9 cellular contexts compared by ENCODE assay signal in the genomic region with DNA sequence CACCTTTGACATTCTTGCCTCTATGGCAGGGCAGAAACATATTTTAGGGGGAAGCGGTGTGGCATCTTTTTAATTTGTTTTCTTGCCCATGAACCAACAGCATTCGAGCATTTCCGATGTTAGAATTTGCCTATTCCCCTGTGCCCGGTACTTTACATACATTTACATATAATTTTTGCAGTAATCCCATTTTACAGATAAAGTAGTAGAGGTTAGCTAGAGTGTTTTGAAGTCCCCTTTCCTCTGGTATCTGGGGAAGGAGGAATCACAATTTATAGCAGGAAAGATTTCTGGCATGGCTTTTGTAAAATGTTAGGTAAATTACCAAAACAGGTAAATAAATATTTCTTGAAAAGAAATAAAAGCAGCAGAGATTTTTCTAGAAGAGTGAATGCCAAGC. TPM values are rescaled to one million over a fixed set of nuclear protein-coding genes. Genes with fewer than 3 reads are reported as not detected.
DNase-seq lines count a peak whose midpoint lies in the region; ATAC-seq, FAIRE-seq and TF ChIP-seq lines count a peak whose summit lies in the region.
"Had no signal": no experiment of that assay in that cellular context is flagged by ENCODE, and none has a peak within 500 bp of the region (broad histone marks: within the 10 kb centered on the region; RNA-seq: fewer than 3 reads in every experiment).

No MANE protein-coding gene starts in this region.

- H3K9me3 Mint-ChIP-seq in GM23338, result no peaks in the 10 kb centered on the region
- H3K9me3 Mint-ChIP-seq in stimulated activated naive B cell treated with anti-CD40 and anti-IgM and Interleukin-4, amounts not matched to agents 10 μg/mL and 1 μg/mL and 100 μg/mL, for 72 hours, result no peaks in the 10 kb centered on the region

- H3K4me3 ChIP-seq in GM23338 (peak overlapping the region; percentile 75; the same call in 1 of the 2 replicates), gastroesophageal sphincter (peak overlapping the region in 1 of 2 donors; percentile 98)

- no peaks in the 10 kb centered on the region for H3K9me2 ChIP-seq in GM23338 (ENCODE audit: insufficient read depth)

- no peak for FAIRE-seq in GM12892 (lab: Jason Lieb, UNC)

- no peak overlapping the region for H3K27ac ChIP-seq in GM23338 (ENCODE audit: low read depth)
- H3K27ac ChIP-seq in VCaP, result peak overlapping the region; percentile 94
- H3K27ac ChIP-seq in gastroesophageal sphincter, result peak overlapping the region in 3 of 4 donors; percentile 94 to 100 (median 99)

- H3K4me1 ChIP-seq in GM23338 (ENCODE audit: insufficient read depth) (peaks cover 13% of the 10 kb centered on the region), gastroesophageal sphincter (peaks cover 2 to 42% (median 10%) of the 10 kb centered on the region in 3 donors)
- H3K4me1 ChIP-seq: parathyroid adenoma had no signal

- H3K36me3 ChIP-seq in GM23338 (ENCODE audit: insufficient read depth) (no peaks in the 10 kb centered on the region), gastroesophageal sphincter (peaks cover 0 to 14% of the 10 kb centered on the region in 2 donors)

- no peak overlapping the region for H2AFZ ChIP-seq in GM23338

- no peak for TF ChIP-seq EP300 in gastroesophageal sphincter (IDR thresholded peaks at IDR 0.05)

- ATAC-seq in GM23338 (no peak), gastroesophageal sphincter (no peak), GM18858 (IDR thresholded peaks at IDR 0.05; ENCODE audit: unreplicated experiment) (no peak), HG03342 (IDR thresholded peaks at IDR 0.05; ENCODE audit: unreplicated experiment) (no peak)
- ATAC-seq in stimulated activated naive B cell treated with anti-CD40 and anti-IgM and Interleukin-4, amounts not matched to agents 10 μg/mL and 1 μg/mL and 100 μg/mL, for 72 hours (replicated peaks), result no peak

- no peak for DNase-seq in GM23338 (ENCODE audit: low spot score)
- DNase-seq in stimulated activated naive B cell treated with anti-CD40 and anti-IgM and Interleukin-4, amounts not matched to agents 10 μg/mL and 1 μg/mL and 100 μg/mL, for 72 hours, result no peak
- DNase-seq in activated gamma-delta T cell (lab: John Stamatoyannopoulos, UW), result no peak
- no peak for DNase-seq in GM12892 (ENCODE audit: insufficient read length)

- peaks cover 20% of the 10 kb centered on the region for H3K79me2 ChIP-seq in GM23338 (replicated peaks; ENCODE audit: insufficient read depth)
- H3K79me2 ChIP-seq: parathyroid adenoma had no signal

- H3K27me3 ChIP-seq in GM23338 (ENCODE audit: insufficient read depth) (no peaks in the 10 kb centered on the region), gastroesophageal sphincter (no peaks in the 10 kb centered on the region)

- H3K27ac Mint-ChIP-seq in GM23338, result no peak overlapping the region
- H3K27ac Mint-ChIP-seq in stimulated activated naive B cell treated with anti-CD40 and anti-IgM and Interleukin-4, amounts not matched to agents 10 μg/mL and 1 μg/mL and 100 μg/mL, for 72 hours, result peak overlapping the region; percentile 99

- H3K36me3 Mint-ChIP-seq in GM23338 (ENCODE audit: low read depth), result no peaks in the 10 kb centered on the region
- peaks cover 7 to 10% of the 10 kb centered on the region in 2 donors for H3K36me3 Mint-ChIP-seq in stimulated activated naive B cell treated with anti-CD40 and anti-IgM and Interleukin-4, amounts not matched to agents 10 μg/mL and 1 μg/mL and 100 μg/mL, for 72 hours

- H3K27me3 Mint-ChIP-seq in GM23338 (ENCODE audit: insufficient read depth, low read depth, poor library complexity), result peaks cover 4% of the 10 kb centered on the region
- H3K27me3 Mint-ChIP-seq in stimulated activated naive B cell treated with anti-CD40 and anti-IgM and Interleukin-4, amounts not matched to agents 10 μg/mL and 1 μg/mL and 100 μg/mL, for 72 hours, result no peaks in the 10 kb centered on the region

- peaks cover 8% of the 10 kb centered on the region; the same call in 1 of the 2 replicates for H3F3A ChIP-seq in GM23338 (replicated peaks; ENCODE audit: low read depth)

- TF ChIP-seq CTCF in GM23338 (conservative IDR thresholded peaks at IDR 0.05; ENCODE audit: low read depth in 2 of 2) (no peak), VCaP (conservative IDR thresholded peaks at IDR 0.05) (no peak), gastroesophageal sphincter (IDR thresholded peaks at IDR 0.05) (no peak)

- WGBS in gastroesophageal sphincter (ENCODE audit: low coverage in 1 of 2), 2 donors, result 89 to 93% methylated on average over 3 to 4 of the region's 4 CpGs

- H3K9me3 ChIP-seq in gastroesophageal sphincter, result no peaks in the 10 kb centered on the region

- H3K4me1 Mint-ChIP-seq in GM23338, result peaks cover 24% of the 10 kb centered on the region
- peaks cover 14 to 24% of the 10 kb centered on the region in 2 donors for H3K4me1 Mint-ChIP-seq in stimulated activated naive B cell treated with anti-CD40 and anti-IgM and Interleukin-4, amounts not matched to agents 10 μg/mL and 1 μg/mL and 100 μg/mL, for 72 hours

- peak overlapping the region; percentile 100; the same call in 1 of the 2 replicates for H3K4me2 ChIP-seq in GM23338

- H3K4me3 Mint-ChIP-seq in GM23338, result peak overlapping the region; percentile 95
- peak overlapping the region; percentile 93 to 95 for H3K4me3 Mint-ChIP-seq in stimulated activated naive B cell treated with anti-CD40 and anti-IgM and Interleukin-4, amounts not matched to agents 10 μg/mL and 1 μg/mL and 100 μg/mL, for 72 hours

- no peaks in the 10 kb centered on the region for H4K20me1 ChIP-seq in GM23338 (replicated peaks; ENCODE audit: insufficient read depth)

- TF ChIP-seq POLR2A in gastroesophageal sphincter (IDR thresholded peaks at IDR 0.05) (no peak), GM12892 (IDR thresholded peaks at IDR 0.05; ENCODE audit: low read depth, low read length) (no peak)

TF ChIP-seq in GM23338, 12 proteins besides CTCF, POLR2A, EP300 and RAD21 (continues in another document):
- TF ChIP-seq NANOG (IDR thresholded peaks at IDR 0.05; ENCODE audit: borderline replicate concordance), result no peak
- TF ChIP-seq EZH2phosphoT487 (IDR thresholded peaks at IDR 0.05; ENCODE audit: unreplicated experiment), result no peak
- TF ChIP-seq, protein P1, sequence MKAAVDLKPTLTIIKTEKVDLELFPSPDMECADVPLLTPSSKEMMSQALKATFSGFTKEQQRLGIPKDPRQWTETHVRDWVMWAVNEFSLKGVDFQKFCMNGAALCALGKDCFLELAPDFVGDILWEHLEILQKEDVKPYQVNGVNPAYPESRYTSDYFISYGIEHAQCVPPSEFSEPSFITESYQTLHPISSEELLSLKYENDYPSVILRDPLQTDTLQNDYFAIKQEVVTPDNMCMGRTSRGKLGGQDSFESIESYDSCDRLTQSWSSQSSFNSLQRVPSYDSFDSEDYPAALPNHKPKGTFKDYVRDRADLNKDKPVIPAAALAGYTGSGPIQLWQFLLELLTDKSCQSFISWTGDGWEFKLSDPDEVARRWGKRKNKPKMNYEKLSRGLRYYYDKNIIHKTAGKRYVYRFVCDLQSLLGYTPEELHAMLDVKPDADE (IDR thresholded peaks at IDR 0.05), result no peak
- TF ChIP-seq EZH2 (IDR thresholded peaks at IDR 0.05; ENCODE audit: low read depth, unreplicated experiment), result no peak
- TF ChIP-seq ZNF331 (CRISPR knock-in tag; IDR thresholded peaks at IDR 0.05; ENCODE audit: low read depth), result no peak
- no peak for TF ChIP-seq CREB1 (CRISPR knock-in tag; IDR thresholded peaks at IDR 0.05; ENCODE audit: low read depth)
- TF ChIP-seq, protein P2, sequence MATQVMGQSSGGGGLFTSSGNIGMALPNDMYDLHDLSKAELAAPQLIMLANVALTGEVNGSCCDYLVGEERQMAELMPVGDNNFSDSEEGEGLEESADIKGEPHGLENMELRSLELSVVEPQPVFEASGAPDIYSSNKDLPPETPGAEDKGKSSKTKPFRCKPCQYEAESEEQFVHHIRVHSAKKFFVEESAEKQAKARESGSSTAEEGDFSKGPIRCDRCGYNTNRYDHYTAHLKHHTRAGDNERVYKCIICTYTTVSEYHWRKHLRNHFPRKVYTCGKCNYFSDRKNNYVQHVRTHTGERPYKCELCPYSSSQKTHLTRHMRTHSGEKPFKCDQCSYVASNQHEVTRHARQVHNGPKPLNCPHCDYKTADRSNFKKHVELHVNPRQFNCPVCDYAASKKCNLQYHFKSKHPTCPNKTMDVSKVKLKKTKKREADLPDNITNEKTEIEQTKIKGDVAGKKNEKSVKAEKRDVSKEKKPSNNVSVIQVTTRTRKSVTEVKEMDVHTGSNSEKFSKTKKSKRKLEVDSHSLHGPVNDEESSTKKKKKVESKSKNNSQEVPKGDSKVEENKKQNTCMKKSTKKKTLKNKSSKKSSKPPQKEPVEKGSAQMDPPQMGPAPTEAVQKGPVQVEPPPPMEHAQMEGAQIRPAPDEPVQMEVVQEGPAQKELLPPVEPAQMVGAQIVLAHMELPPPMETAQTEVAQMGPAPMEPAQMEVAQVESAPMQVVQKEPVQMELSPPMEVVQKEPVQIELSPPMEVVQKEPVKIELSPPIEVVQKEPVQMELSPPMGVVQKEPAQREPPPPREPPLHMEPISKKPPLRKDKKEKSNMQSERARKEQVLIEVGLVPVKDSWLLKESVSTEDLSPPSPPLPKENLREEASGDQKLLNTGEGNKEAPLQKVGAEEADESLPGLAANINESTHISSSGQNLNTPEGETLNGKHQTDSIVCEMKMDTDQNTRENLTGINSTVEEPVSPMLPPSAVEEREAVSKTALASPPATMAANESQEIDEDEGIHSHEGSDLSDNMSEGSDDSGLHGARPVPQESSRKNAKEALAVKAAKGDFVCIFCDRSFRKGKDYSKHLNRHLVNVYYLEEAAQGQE (IDR thresholded peaks at IDR 0.05; ENCODE audit: unreplicated experiment), result no peak
- no peak for TF ChIP-seq ZNF114 (CRISPR knock-in tag; IDR thresholded peaks at IDR 0.05)
- TF ChIP-seq POLR2AphosphoS5 (IDR thresholded peaks at IDR 0.05; ENCODE audit: low read depth), result no peak
- no peak for TF ChIP-seq STAT1 (IDR thresholded peaks at IDR 0.05; ENCODE audit: unreplicated experiment)

RNA-seq across cellular contexts. Expression of a gene that starts 1.6 kb away (rescaled TPM):
- 12.6 and 13.7 TPM in 2 replicates for total RNA-seq in GM23338 (2014; rRNA removed; shearing (Covaris generic))
- 11.3 and 14.5 TPM in 2 replicates for polyA plus RNA-seq in GM23338 (2016; fragmentation: Nextera tagmentation; extraction: Ambion mirVana)
- 10 to 100 TPM; 10.5 to 29.1 (median 19.0) TPM for total RNA-seq in gastroesophageal sphincter
- polyA plus RNA-seq in GM12892 (2012; ENCODE audit: missing spikeins), result 8.9 TPM

RNA-seq across cellular contexts. Expression of a gene that starts 8.5 kb away (rescaled TPM):
- 4.0 and 5.1 TPM in 2 replicates for total RNA-seq in GM23338 (2014; rRNA removed; shearing (Covaris generic))
- polyA plus RNA-seq in GM23338 (2016; fragmentation: Nextera tagmentation; extraction: Ambion mirVana), result 4.4 and 5.8 TPM in 2 replicates
- total RNA-seq in gastroesophageal sphincter, result 10 to 100 TPM; 11.0 to 31.2 (median 22.1) TPM
- not detected for polyA plus RNA-seq in GM12892 (2012; ENCODE audit: missing spikeins)
